Comparison of ENCODE assay signal across 29 cellular contexts in the genomic region with DNA sequence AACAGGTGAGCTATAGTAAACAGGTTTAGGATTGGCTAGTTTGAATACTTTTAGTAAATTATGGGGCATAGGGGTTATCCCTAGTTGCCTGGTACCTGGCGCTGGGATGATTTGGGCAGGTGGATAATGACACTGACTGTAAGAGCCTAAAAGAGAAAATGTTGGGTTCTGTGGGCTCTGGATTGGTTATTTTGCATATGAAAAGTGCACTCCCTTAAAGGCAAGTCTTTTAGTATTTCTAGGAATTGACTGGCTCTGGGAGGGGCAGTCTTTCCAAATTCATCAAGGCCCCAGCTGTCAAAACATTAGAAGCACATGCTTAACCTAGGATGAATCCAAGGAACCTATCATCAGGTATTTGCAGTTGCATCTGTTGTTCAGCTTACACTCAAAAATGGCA.
"Had no signal": no experiment of that assay in that cellular context is flagged by ENCODE, and none has a peak within 500 bp of the region (broad histone marks: within the 10 kb centered on the region; RNA-seq: fewer than 3 reads in every experiment).

No MANE protein-coding gene starts in this region.

- H3K9me3 Mint-ChIP-seq: dendritic cell treated with granulocyte-macrophage colony-stimulating factor and Interleukin-4, amounts not matched to agents 40 ng/mL and 50 ng/mL, for 4 days; endodermal cell; nephron; neural progenitor cell had no signal

- H3K9ac ChIP-seq: neural progenitor cell, parathyroid adenoma had no signal

- H2AFZ ChIP-seq: neural progenitor cell, parathyroid adenoma had no signal

- H3K36me3 ChIP-seq: gastrocnemius medialis, left lung, neural progenitor cell, right lobe of liver, suprapubic skin, transverse colon, upper lobe of right lung, vagina had no signal

- H3K4me1 Mint-ChIP-seq: endodermal cell; naive thymus-derived CD4-positive, alpha-beta T cell; nephron; neural progenitor cell; stimulated activated naive CD8-positive, alpha-beta T cell treated with anti-CD3 and anti-CD28 coated beads, Interleukin-15, amount 100 ng/mL, for 72 hours had no signal

- H3K4me2 ChIP-seq: neural progenitor cell, smooth muscle cell had no signal

- H3K36me3 Mint-ChIP-seq: naive thymus-derived CD4-positive, alpha-beta T cell; neural progenitor cell had no signal

- ATAC-seq: esophagus mucosa; gastrocnemius medialis; left cardiac atrium; left lung; naive thymus-derived CD4-positive, alpha-beta T cell; right lobe of liver; stimulated activated naive CD8-positive, alpha-beta T cell treated with anti-CD3 and anti-CD28 coated beads, Interleukin-15, amount 100 ng/mL, for 72 hours; upper lobe of right lung had no signal

- H3K27me3 Mint-ChIP-seq: dendritic cell treated with granulocyte-macrophage colony-stimulating factor and Interleukin-4, amounts not matched to agents 40 ng/mL and 50 ng/mL, for 4 days; naive thymus-derived CD4-positive, alpha-beta T cell; progenitor cell of endocrine pancreas; stimulated activated naive CD8-positive, alpha-beta T cell treated with anti-CD3 and anti-CD28 coated beads, Interleukin-15, amount 100 ng/mL, for 72 hours had no signal

- H3K9me3 ChIP-seq: gastrocnemius medialis, left lung, right lobe of liver, suprapubic skin, transverse colon, upper lobe of right lung, vagina had no signal

- H3K4me3 ChIP-seq: gastrocnemius medialis, left lung, neural progenitor cell, right lobe of liver, smooth muscle cell, suprapubic skin, transverse colon, upper lobe of right lung, vagina had no signal

- DNase-seq: effector CD8-positive, alpha-beta T cell; endodermal cell; gastrocnemius medialis; head of caudate nucleus; left cardiac atrium; left lung; mesendoderm; midbrain; naive thymus-derived CD4-positive, alpha-beta T cell; right lobe of liver; stimulated activated CD4-positive, alpha-beta T cell treated with anti-CD3 and anti-CD28 coated beads, Interleukin-12 subunit alpha, Interleukin-12 subunit beta, amount 100 ng/mL, for 4 hours; stimulated activated CD4-positive, alpha-beta T cell treated with anti-CD3 and anti-CD28 coated beads, Interleukin-1b, Interleukin-23, amount 100 ng/mL, for 48 hours; stimulated activated CD4-positive, alpha-beta T cell treated with anti-CD3 and anti-CD28 coated beads, Interleukin-4, amount 100 ng/mL, for 1 hour; stimulated activated CD8-positive, alpha-beta memory T cell treated with anti-CD3 and anti-CD28 coated beads, Interleukin-4, amount 100 ng/mL, for 48 hours; stimulated activated naive CD4-positive, alpha-beta T cell; stimulated activated naive CD8-positive, alpha-beta T cell treated with anti-CD3 and anti-CD28 coated beads, Interleukin-15, amount 100 ng/mL, for 72 hours; transverse colon; upper lobe of right lung had no signal

- H3K27ac Mint-ChIP-seq: dendritic cell treated with granulocyte-macrophage colony-stimulating factor and Interleukin-4, amounts not matched to agents 40 ng/mL and 50 ng/mL, for 4 days; endodermal cell; naive thymus-derived CD4-positive, alpha-beta T cell; nephron; neural progenitor cell; progenitor cell of endocrine pancreas; stimulated activated naive CD8-positive, alpha-beta T cell treated with anti-CD3 and anti-CD28 coated beads, Interleukin-15, amount 100 ng/mL, for 72 hours had no signal

- H3K79me2 ChIP-seq: parathyroid adenoma had no signal

- H3K27me3 ChIP-seq: gastrocnemius medialis, left lung, neural progenitor cell, right lobe of liver, suprapubic skin, transverse colon, upper lobe of right lung, vagina had no signal

- H3K4me3 Mint-ChIP-seq: dendritic cell treated with granulocyte-macrophage colony-stimulating factor and Interleukin-4, amounts not matched to agents 40 ng/mL and 50 ng/mL, for 4 days; endodermal cell; naive thymus-derived CD4-positive, alpha-beta T cell; nephron; neural progenitor cell; stimulated activated naive CD8-positive, alpha-beta T cell treated with anti-CD3 and anti-CD28 coated beads, Interleukin-15, amount 100 ng/mL, for 72 hours had no signal

- H3K4me1 ChIP-seq: gastrocnemius medialis, neural progenitor cell, parathyroid adenoma, right lobe of liver, suprapubic skin, transverse colon, upper lobe of right lung, vagina had no signal

- H3K27ac ChIP-seq: epithelial cell of prostate, gastrocnemius medialis, neural progenitor cell, parathyroid adenoma, right lobe of liver, suprapubic skin, transverse colon, upper lobe of right lung, vagina had no signal

- FAIRE-seq: islet of Langerhans had no signal
